ENCODE assay signal across 8 cellular contexts in the genomic region with DNA sequence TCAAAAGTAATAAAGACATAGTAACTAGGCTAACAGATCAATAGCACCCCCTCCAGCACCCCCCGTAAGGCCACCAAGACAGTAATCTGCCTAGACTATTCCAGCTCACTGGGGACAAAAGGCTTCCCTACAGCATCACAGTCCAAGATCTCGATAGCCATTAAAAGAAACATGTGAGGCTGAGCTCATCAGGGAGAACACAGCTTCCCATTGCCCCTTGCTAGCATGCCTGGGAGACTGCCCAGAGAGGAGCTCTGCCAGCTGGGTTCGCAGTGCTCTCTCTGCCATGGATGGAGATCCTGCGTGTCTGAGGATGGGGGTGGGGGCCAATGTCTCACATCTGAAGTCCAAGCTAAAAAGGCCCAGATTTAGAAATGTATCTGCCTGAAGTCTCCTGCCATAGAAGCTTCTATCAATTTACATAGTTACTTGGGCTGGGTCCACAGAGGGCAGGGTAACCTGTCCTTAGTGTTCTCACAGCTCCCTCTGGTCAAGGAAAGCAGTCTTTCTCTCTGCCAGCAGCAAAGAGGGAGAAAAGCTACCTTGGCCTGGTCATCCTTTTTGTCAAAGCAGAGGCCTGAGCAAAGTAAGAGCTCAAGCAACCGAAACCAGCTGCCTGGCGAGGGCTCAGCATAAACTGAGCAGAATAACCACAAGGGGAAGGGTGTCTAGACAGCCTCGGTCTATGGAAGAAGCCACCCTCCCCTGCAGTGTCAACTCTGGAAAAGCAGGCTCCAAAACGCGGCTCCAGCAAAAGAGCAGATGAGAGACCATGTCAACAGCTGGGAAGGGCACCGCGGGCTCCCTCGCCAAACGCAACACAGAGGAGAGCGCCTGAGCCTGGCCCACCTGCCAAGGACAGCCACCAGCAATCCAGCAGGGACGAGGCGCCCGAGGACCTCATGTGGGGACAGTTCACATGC. TPM values are rescaled to one million over a fixed set of nuclear protein-coding genes. Genes with fewer than 3 reads are reported as not detected.
DNase-seq lines count a peak whose midpoint lies in the region; ATAC-seq, FAIRE-seq and TF ChIP-seq lines count a peak whose summit lies in the region.

No MANE protein-coding gene starts in this region.

- no CpG with 5 or more reads among the region's 17 CpGs for WGBS in trophoblast cell (ENCODE audit: extremely low coverage, insufficient coverage, insufficient read length)

- no peak overlapping the region for H4K91ac ChIP-seq in trophoblast cell (ENCODE audit: low read depth, low read length)

- no peaks in the 10 kb centered on the region for H3K9me3 ChIP-seq in AG04450 (ENCODE audit: control insufficient read depth, insufficient read depth, low read length)
- peaks cover 2% of the 10 kb centered on the region for H3K9me3 ChIP-seq in trophoblast cell (ENCODE audit: insufficient read depth, low read depth, low read length)

- CTCF ChIA-PET in AG04450 (lab: Charles Lee): interaction anchor here (0.8 to 1.5 kb wide), 5 partner anchors 75 to 338 kb away, joined by 3 to 6 read pairs (median 4); no protein-coding TSS in a partner anchor

- no peak for ATAC-seq in GM19035 (IDR thresholded peaks at IDR 0.05; ENCODE audit: unreplicated experiment)
- no peak for ATAC-seq in HG03097 (IDR thresholded peaks at IDR 0.05; ENCODE audit: low FRiP score, unreplicated experiment)

- H3K4me2 ChIP-seq in trophoblast cell (ENCODE audit: low read length): no peak overlapping the region

- H2BK120ac ChIP-seq in trophoblast cell (ENCODE audit: insufficient read depth, low read length, poor library complexity): no peak overlapping the region

- H3K23ac ChIP-seq in trophoblast cell (ENCODE audit: low read length): no peak overlapping the region

- H3K79me2 ChIP-seq in trophoblast cell (ENCODE audit: control insufficient read depth, insufficient read depth, low read length, poor library complexity): no peaks in the 10 kb centered on the region

- no peaks in the 10 kb centered on the region for H3K4me1 ChIP-seq in trophoblast cell (ENCODE audit: control insufficient read depth in 1 of 2, insufficient read depth in 2 of 2, low read length in 2 of 2)

- H3K27ac ChIP-seq in AG04450 (ENCODE audit: low read depth, low read length) (peak overlapping the region; percentile 40), trophoblast cell (ENCODE audit: low read depth, low read length) (no peak overlapping the region)

- no peaks in the 10 kb centered on the region for H3K36me3 ChIP-seq in trophoblast cell (ENCODE audit: control insufficient read depth in 1 of 2, insufficient read depth in 2 of 2, low read length in 2 of 2)

- H2AFZ ChIP-seq in trophoblast cell (ENCODE audit: insufficient read depth, low read length, poor library complexity): no peak overlapping the region

- peak; percentile 20; the same call in 1 of the 2 replicates for TF ChIP-seq CTCF in AG04450 (IDR thresholded peaks at IDR 0.05; ENCODE audit: low read depth, low read length)
- no peak for TF ChIP-seq CTCF in GM20000 (IDR thresholded peaks at IDR 0.05; ENCODE audit: extremely low read depth, missing control alignments)

- no peak overlapping the region for H3K4ac ChIP-seq in trophoblast cell (ENCODE audit: low read depth, low read length)

- no peaks in the 10 kb centered on the region for H3K79me1 ChIP-seq in trophoblast cell (ENCODE audit: low read length)

- H3K27me3 ChIP-seq in AG04450 (ENCODE audit: control insufficient read depth, insufficient read depth, low read length): no peaks in the 10 kb centered on the region
- H3K27me3 ChIP-seq in trophoblast cell (ENCODE audit: insufficient read depth, low read length): no peaks in the 10 kb centered on the region

- H2BK12ac ChIP-seq in trophoblast cell (ENCODE audit: low read length): no peak overlapping the region

- H4K8ac ChIP-seq in trophoblast cell (ENCODE audit: low read depth, low read length): no peak overlapping the region

- H3K4me3 ChIP-seq in AG04450 (ENCODE audit: low read depth, low read length) (no peak overlapping the region), trophoblast cell (ENCODE audit: low read depth, low read length) (no peak overlapping the region)

- no peak overlapping the region for H3K14ac ChIP-seq in trophoblast cell (ENCODE audit: low read length)

- H2BK5ac ChIP-seq in trophoblast cell (ENCODE audit: low read depth, low read length, poor library complexity): no peak overlapping the region

- DNase-seq in AG04450 (ENCODE audit: low read depth, low spot score) (no peak), GM19239 (ENCODE audit: insufficient read length, low spot score) (no peak), SK-MEL-5 (ENCODE audit: low read depth, low spot score) (peak; percentile 62), fibroblast of the conjunctiva (ENCODE audit: low read depth) (peak; percentile 57), trophoblast cell (no peak), GM20000 (ENCODE audit: low spot score) (no peak)

- in situ Hi-C loops in SK-MEL-5 (cut with HindIII; ENCODE audit: low pct_unique_long_range_greater_than_20kb, low sequenced_read_pairs): no loop called here

- peak overlapping the region; percentile 9 for H3K9ac ChIP-seq in trophoblast cell (ENCODE audit: low read length)

- H3K18ac ChIP-seq in trophoblast cell (ENCODE audit: low read length): no peak overlapping the region

- no peak overlapping the region for H2AK5ac ChIP-seq in trophoblast cell (ENCODE audit: low read length)

- POLR2A ChIA-PET in AG04450 (lab: Yijun Ruan, JAX): interaction anchor here (1.0 to 1.1 kb wide), 3 partner anchors 10 to 84 kb away, joined by 3 to 14 read pairs (median 3); no protein-coding TSS in a partner anchor

- FAIRE-seq in GM19239 (lab: Jason Lieb, UNC): peak; percentile 68

- H4K12ac ChIP-seq in trophoblast cell (ENCODE audit: low read depth, low read length): no peak overlapping the region

RNA-seq across cellular contexts. Expression of gene LRIG1, which starts 17.6 kb away (rescaled TPM):
- 68.3 and 94.3 TPM in 2 replicates for polyA plus RNA-seq in AG04450 (2011; rRNA removed)
- polyA minus RNA-seq in AG04450 (2011; rRNA and poly(A)+ RNA removed): 108 and 164 TPM in 2 replicates
- 4.8 and 5.5 TPM in 2 replicates for total RNA-seq in SK-MEL-5 (2014; rRNA removed; shearing (Covaris generic))
- 16.7 and 18.3 TPM in 2 replicates for polyA plus RNA-seq in SK-MEL-5 (2015; cell fraction: cytosol; rRNA removed)
- 14.5 and 15.7 TPM in 2 replicates for polyA plus RNA-seq in SK-MEL-5 (2015; cell fraction: nucleus; rRNA removed)
- 0.33 and 0.42 TPM in 2 replicates for polyA plus RNA-seq in trophoblast cell (2013)

Comparison
In these comparisons a context has a peak if more than half of its experiments do, and no peak if none do; other contexts are left out.
1. DNase-seq: peak in SK-MEL-5 (single experiment) and fibroblast of the conjunctiva (single experiment); none in AG04450 (single experiment), GM19239 (single experiment), trophoblast cell (0 of 2) and GM20000 (single experiment).